In genomic region chr2:177329035-177329434, GRCh38 we compare ENCODE assay signal across 15 cellular contexts.
DNase-seq lines count a peak whose midpoint lies in the region; ATAC-seq and TF ChIP-seq lines count a peak whose summit lies in the region.
"Had no signal": no experiment of that assay in that cellular context is flagged by ENCODE, and none has a peak within 500 bp of the region (broad histone marks: within the 10 kb centered on the region; RNA-seq: fewer than 3 reads in every experiment).

No MANE protein-coding gene starts in this region.

- no peaks in the 10 kb centered on the region for H3K27me3 Mint-ChIP-seq in activated CD8-positive, alpha-beta T cell treated with anti-CD3 and anti-CD28 coated beads for 36 hours
- no peaks in the 10 kb centered on the region for H3K27me3 Mint-ChIP-seq in activated CD8-positive, alpha-beta T cell treated with anti-CD3 and anti-CD28 coated beads, Interleukin-2, amount 10 ng/mL, durations not matched to agents 7 days and 5 days (ENCODE audit: low read depth)
- H3K27me3 Mint-ChIP-seq in dendritic cell treated with granulocyte-macrophage colony-stimulating factor and Interleukin-4, amounts not matched to agents 40 ng/mL and 50 ng/mL, for 4 days: no peaks in the 10 kb centered on the region

- H3K4me3 Mint-ChIP-seq in activated CD8-positive, alpha-beta T cell treated with anti-CD3 and anti-CD28 coated beads for 36 hours: no peak overlapping the region
- H3K4me3 Mint-ChIP-seq in activated CD8-positive, alpha-beta T cell treated with anti-CD3 and anti-CD28 coated beads, Interleukin-2, amount 10 ng/mL, durations not matched to agents 7 days and 5 days: no peak overlapping the region
- H3K4me3 Mint-ChIP-seq in dendritic cell treated with granulocyte-macrophage colony-stimulating factor and Interleukin-4, amounts not matched to agents 40 ng/mL and 50 ng/mL, for 4 days: no peak overlapping the region

- TF ChIP-seq EP300 in transverse colon (IDR thresholded peaks at IDR 0.05; ENCODE audit: low read depth): no peak

- H3K4me1 Mint-ChIP-seq in activated CD8-positive, alpha-beta T cell treated with anti-CD3 and anti-CD28 coated beads for 36 hours (ENCODE audit: low read depth): peaks cover 7% of the 10 kb centered on the region
- H3K4me1 Mint-ChIP-seq in activated CD8-positive, alpha-beta T cell treated with anti-CD3 and anti-CD28 coated beads, Interleukin-2, amount 10 ng/mL, durations not matched to agents 7 days and 5 days (ENCODE audit: low read depth): peaks cover 11% of the 10 kb centered on the region
- H3K4me1 Mint-ChIP-seq in dendritic cell treated with granulocyte-macrophage colony-stimulating factor and Interleukin-4, amounts not matched to agents 40 ng/mL and 50 ng/mL, for 4 days (ENCODE audit: low read depth): peaks cover 19% of the 10 kb centered on the region

- intact Hi-C loops in activated CD8-positive, alpha-beta T cell treated with anti-CD3 and anti-CD28 coated beads for 36 hours (cut with micrococcal nuclease): no loop called here
- intact Hi-C loops in dendritic cell treated with granulocyte-macrophage colony-stimulating factor and Interleukin-4, amounts not matched to agents 40 ng/mL and 50 ng/mL, for 4 days (cut with micrococcal nuclease): no loop called here
- intact Hi-C loops in transverse colon (cut with DNase I; ENCODE audit: low total_unique reads): no loop called here

- H3K9me3 ChIP-seq in transverse colon: no peaks in the 10 kb centered on the region
- H3K9me3 ChIP-seq: BE2C, MG63 had no signal

- no peak overlapping the region for H3K4me3 ChIP-seq in transverse colon
- H3K4me3 ChIP-seq: MG63 had no signal

- WGBS in transverse colon (ENCODE audit: low coverage in 1 of 2), 2 donors: 70% methylated on average over 4 of the region's 4 CpGs; no CpG with 5 or more reads in 1 of the 2 donors

- no peak overlapping the region for H3K27ac Mint-ChIP-seq in activated CD8-positive, alpha-beta T cell treated with anti-CD3 and anti-CD28 coated beads for 36 hours
- no peak overlapping the region for H3K27ac Mint-ChIP-seq in activated CD8-positive, alpha-beta T cell treated with anti-CD3 and anti-CD28 coated beads, Interleukin-2, amount 10 ng/mL, durations not matched to agents 7 days and 5 days
- H3K27ac Mint-ChIP-seq in dendritic cell treated with granulocyte-macrophage colony-stimulating factor and Interleukin-4, amounts not matched to agents 40 ng/mL and 50 ng/mL, for 4 days: peak overlapping the region; percentile 20

- no peak overlapping the region for H3K27ac ChIP-seq in transverse colon
- H3K27ac ChIP-seq: KMS-11 had no signal

- CTCF ChIA-PET in activated CD8-positive, alpha-beta T cell treated with anti-CD3 and anti-CD28 coated beads for 36 hours (lab: Charles Lee): interaction anchor here (1.3 to 6.7 kb wide), 2 partner anchors 47 to 165 kb away, joined by 4 to 54 read pairs; no protein-coding TSS in a partner anchor
- CTCF ChIA-PET in activated CD8-positive, alpha-beta T cell treated with anti-CD3 and anti-CD28 coated beads, Interleukin-2, amount 10 ng/mL, durations not matched to agents 7 days and 5 days (lab: Charles Lee): interaction anchor here (1.4 to 4.2 kb wide), 3 partner anchors 64 to 166 kb away, joined by 5 to 39 read pairs (median 32); partner anchors contain the start of gene NFE2L2

- no peak for TF ChIP-seq POLR2A in transverse colon (IDR thresholded peaks at IDR 0.05)

- TF ChIP-seq CTCF in activated CD8-positive, alpha-beta T cell treated with anti-CD3 and anti-CD28 coated beads for 36 hours (IDR thresholded peaks at IDR 0.05): no peak
- no peak for TF ChIP-seq CTCF in transverse colon (IDR thresholded peaks at IDR 0.05)

- no peaks in the 10 kb centered on the region for H3K9me3 Mint-ChIP-seq in activated CD8-positive, alpha-beta T cell treated with anti-CD3 and anti-CD28 coated beads for 36 hours
- no peaks in the 10 kb centered on the region for H3K9me3 Mint-ChIP-seq in activated CD8-positive, alpha-beta T cell treated with anti-CD3 and anti-CD28 coated beads, Interleukin-2, amount 10 ng/mL, durations not matched to agents 7 days and 5 days (ENCODE audit: insufficient read depth)
- H3K9me3 Mint-ChIP-seq in dendritic cell treated with granulocyte-macrophage colony-stimulating factor and Interleukin-4, amounts not matched to agents 40 ng/mL and 50 ng/mL, for 4 days: peaks cover 8% of the 10 kb centered on the region

- POLR2A ChIA-PET in activated CD8-positive, alpha-beta T cell treated with anti-CD3 and anti-CD28 coated beads for 36 hours (lab: Charles Lee): interaction anchor here (0.8 kb wide), 1 partner anchor 64 kb away, joined by 3 read pairs; no protein-coding TSS in a partner anchor
- POLR2A ChIA-PET in activated CD8-positive, alpha-beta T cell treated with anti-CD3 and anti-CD28 coated beads, Interleukin-2, amount 10 ng/mL, durations not matched to agents 7 days and 5 days (lab: Charles Lee): interaction anchor here (0.6 to 3.0 kb wide), 2 partner anchors 65 to 107 kb away, joined by 3 to 25 read pairs; partner anchors contain the start of gene NFE2L2

- ATAC-seq in activated CD8-positive, alpha-beta T cell treated with anti-CD3 and anti-CD28 coated beads for 36 hours: peak; percentile 29
- no peak for ATAC-seq in activated CD8-positive, alpha-beta T cell treated with anti-CD3 and anti-CD28 coated beads, Interleukin-2, amount 10 ng/mL, durations not matched to agents 7 days and 5 days

- no peaks in the 10 kb centered on the region for H3K36me3 Mint-ChIP-seq in activated CD8-positive, alpha-beta T cell treated with anti-CD3 and anti-CD28 coated beads for 36 hours (ENCODE audit: low read depth)
- H3K36me3 Mint-ChIP-seq in activated CD8-positive, alpha-beta T cell treated with anti-CD3 and anti-CD28 coated beads, Interleukin-2, amount 10 ng/mL, durations not matched to agents 7 days and 5 days (ENCODE audit: low read depth): peaks cover 5% of the 10 kb centered on the region
- peaks cover 12% of the 10 kb centered on the region for H3K36me3 Mint-ChIP-seq in dendritic cell treated with granulocyte-macrophage colony-stimulating factor and Interleukin-4, amounts not matched to agents 40 ng/mL and 50 ng/mL, for 4 days (ENCODE audit: low read depth)

- H3K36me3 ChIP-seq in transverse colon: no peaks in the 10 kb centered on the region
- H3K36me3 ChIP-seq: BE2C, MG63 had no signal

- in situ Hi-C loops in Caki2 (cut with HindIII; ENCODE audit: low pct_unique_long_range_greater_than_20kb, low sequenced_read_pairs) (no loop called here), transverse colon (cut with MboI; ENCODE audit: low pct_ligation_motif_present in 1 of 4, low pct_unique_long_range_greater_than_20kb in 1 of 4, low sequenced_read_pairs in 3 of 4) (loop anchor here in 2 of 4 donors (25.0 kb wide), 2 partner anchors 283 to 408 kb away; a partner anchor contains a TSS)

- peak; percentile 28 for DNase-seq in activated CD8-positive, alpha-beta T cell treated with anti-CD3 and anti-CD28 coated beads for 36 hours
- no peak for DNase-seq in activated CD8-positive, alpha-beta T cell treated with anti-CD3 and anti-CD28 coated beads, Interleukin-2, amount 10 ng/mL, durations not matched to agents 7 days and 5 days
- peak; percentile 42 for DNase-seq in Caki2 (ENCODE audit: low read depth)
- DNase-seq in MV-4-11 (lab: John Stamatoyannopoulos, UW): peak; percentile 18
- no peak for DNase-seq in activated T-cell treated with anti-CD3 and anti-CD28 coated beads, Interleukin-2, amount 50 U/mL, for 1 hour
- DNase-seq in transverse colon: no peak
- DNase-seq: BE2C, EL, GOT3, MG63, NCI-H1105, NCI-H187 treated with DMSO at 0.1 percent for 48 hours, NCI-H774 had no signal

- peaks cover 0 to 33% (median 14%) of the 10 kb centered on the region in 4 donors for H3K4me1 ChIP-seq in transverse colon
- H3K4me1 ChIP-seq: BE2C had no signal

- no peaks in the 10 kb centered on the region for H3K27me3 ChIP-seq in transverse colon
- H3K27me3 ChIP-seq: BE2C, MG63 had no signal

Comparison
In these comparisons a context has a peak if more than half of its experiments do, and no peak if none do; other contexts are left out.
1. DNase-seq: peak in activated CD8-positive, alpha-beta T cell treated with anti-CD3 and anti-CD28 coated beads for 36 hours (single experiment), Caki2 (single experiment) and MV-4-11 (single experiment); none in activated CD8-positive, alpha-beta T cell treated with anti-CD3 and anti-CD28 coated beads, Interleukin-2, amount 10 ng/mL, durations not matched to agents 7 days and 5 days (single experiment), activated T-cell treated with anti-CD3 and anti-CD28 coated beads, Interleukin-2, amount 50 U/mL, for 1 hour (single experiment) and transverse colon (single experiment).